In genomic region chr10:102597131-102597891, GRCh38 we compare ENCODE assay signal across 1 cellular context.
TF ChIP-seq lines count a peak whose summit lies in the region.

No MANE protein-coding gene starts in this region.

TF ChIP-seq in HepG2, 621 proteins besides CTCF, POLR2A, EP300 and RAD21 (continued from another document and continues in another):
- 0 out of 2 replicates have a peak, but pooled peaks have one; percentile 31 for TF ChIP-seq ZBTB49 (CRISPR knock-in tag; IDR thresholded peaks at IDR 0.05; ENCODE audit: borderline replicate concordance)
- no peak for TF ChIP-seq ZNF775 (CRISPR knock-in tag; IDR thresholded peaks at IDR 0.05; ENCODE audit: borderline replicate concordance)
- no peak for TF ChIP-seq BHLHE40 (IDR thresholded peaks at IDR 0.05; ENCODE audit: low read length)
- TF ChIP-seq HOXA5 (CRISPR knock-in tag; IDR thresholded peaks at IDR 0.05): peak; percentile 42; the same call in 1 of the 2 replicates
- peak; percentile 97 to 98 for TF ChIP-seq NR2F1 (CRISPR knock-in tag; IDR thresholded peaks at IDR 0.05)
- TF ChIP-seq HNRNPK (IDR thresholded peaks at IDR 0.05; ENCODE audit: low read depth, low read length, poor library complexity, severe bottlenecking): no peak
- TF ChIP-seq SIN3B (IDR thresholded peaks at IDR 0.05; ENCODE audit: low read length): no peak
- peak; percentile 84 for TF ChIP-seq ZNF205 (CRISPR knock-in tag; IDR thresholded peaks at IDR 0.05)
- TF ChIP-seq ZNF552 (CRISPR knock-in tag; IDR thresholded peaks at IDR 0.05; ENCODE audit: borderline replicate concordance): 0 out of 2 replicates have a peak, but pooled peaks have one; percentile 25
- peak; percentile 74; the same call in 1 of the 2 replicates for TF ChIP-seq ZNF670 (CRISPR knock-in tag; IDR thresholded peaks at IDR 0.05; ENCODE audit: borderline replicate concordance)
- no peak for TF ChIP-seq ZBTB40 (IDR thresholded peaks at IDR 0.05)
- TF ChIP-seq ZBTB40 (CRISPR knock-in tag; IDR thresholded peaks at IDR 0.05): peak; percentile 74; the same call in 1 of the 2 replicates
- no peak for TF ChIP-seq PBX3 (CRISPR knock-in tag; IDR thresholded peaks at IDR 0.05; ENCODE audit: borderline replicate concordance)
- peak; percentile 93 for TF ChIP-seq HDAC1 (CRISPR knock-in tag; IDR thresholded peaks at IDR 0.05)
- TF ChIP-seq THAP8 (CRISPR knock-in tag; IDR thresholded peaks at IDR 0.05; ENCODE audit: borderline replicate concordance): no peak
- peak; percentile 41; the same call in 1 of the 2 replicates for TF ChIP-seq ZMYM3 (CRISPR knock-in tag; IDR thresholded peaks at IDR 0.05)
- no peak for TF ChIP-seq ZNF251 (CRISPR knock-in tag; IDR thresholded peaks at IDR 0.05)
- no peak for TF ChIP-seq ZSCAN5A (CRISPR knock-in tag; IDR thresholded peaks at IDR 0.05; ENCODE audit: borderline replicate concordance)
- 0 out of 2 replicates have a peak, but pooled peaks have one; percentile 62 for TF ChIP-seq ZNF816 (CRISPR knock-in tag; IDR thresholded peaks at IDR 0.05; ENCODE audit: borderline replicate concordance)
- TF ChIP-seq CENPBD1 (CRISPR knock-in tag; IDR thresholded peaks at IDR 0.05; ENCODE audit: borderline replicate concordance, low read depth): no peak
- 0 out of 2 replicates have a peak, but pooled peaks have one; percentile 29 for TF ChIP-seq ZNF430 (CRISPR knock-in tag; IDR thresholded peaks at IDR 0.05)
- TF ChIP-seq HNF1A (IDR thresholded peaks at IDR 0.05; ENCODE audit: low read depth): no peak
- peak; percentile 72; the same call in 1 of the 2 replicates for TF ChIP-seq HNF1A (CRISPR knock-in tag; IDR thresholded peaks at IDR 0.05; ENCODE audit: borderline replicate concordance)
- no peak for TF ChIP-seq GZF1 (CRISPR knock-in tag; IDR thresholded peaks at IDR 0.05)
- TF ChIP-seq ELF1 (CRISPR knock-in tag; IDR thresholded peaks at IDR 0.05): peak; percentile 52; the same call in 1 of the 2 replicates
- TF ChIP-seq KLF6 (CRISPR knock-in tag; IDR thresholded peaks at IDR 0.05): 0 out of 2 replicates have a peak, but pooled peaks have one; percentile 45
- peak; percentile 82 for TF ChIP-seq ISL2 (CRISPR knock-in tag; IDR thresholded peaks at IDR 0.05)
- no peak for TF ChIP-seq THAP9 (CRISPR knock-in tag; IDR thresholded peaks at IDR 0.05; ENCODE audit: borderline replicate concordance)
- no peak for TF ChIP-seq CCAR2 (optimal IDR thresholded peaks at IDR 0.05; ENCODE audit: low read depth, low read length)
- no peak for TF ChIP-seq HDAC6 (IDR thresholded peaks at IDR 0.05; ENCODE audit: low read depth, low read length)
- no peak for TF ChIP-seq ZNF589 (CRISPR knock-in tag; conservative IDR thresholded peaks at IDR 0.05)
- peak; percentile 91; the same call in 1 of the 2 replicates for TF ChIP-seq IRF9 (CRISPR knock-in tag; IDR thresholded peaks at IDR 0.05; ENCODE audit: borderline replicate concordance)
